Comparison of ENCODE assay signal across 23 cellular contexts in genomic region chr7:94031865-94032264, GRCh38.
DNase-seq lines count a peak whose midpoint lies in the region; ATAC-seq lines count a peak whose summit lies in the region.
"Had no signal": no experiment of that assay in that cellular context is flagged by ENCODE, and none has a peak within 500 bp of the region (broad histone marks: within the 10 kb centered on the region; RNA-seq: fewer than 3 reads in every experiment).

No MANE protein-coding gene starts in this region.

- ATAC-seq in GM18861 (IDR thresholded peaks at IDR 0.05; ENCODE audit: unreplicated experiment) (peak; percentile 48), GM19395 (IDR thresholded peaks at IDR 0.05; ENCODE audit: unreplicated experiment) (peak; percentile 53), HG02798 (IDR thresholded peaks at IDR 0.05; ENCODE audit: poor library complexity, unreplicated experiment) (peak; percentile 56), HG03460 (IDR thresholded peaks at IDR 0.05; ENCODE audit: unreplicated experiment) (peak; percentile 74), GM21576 (IDR thresholded peaks at IDR 0.05; ENCODE audit: unreplicated experiment) (no peak)
- ATAC-seq: Panc1, SK-N-SH treated with all-trans-retinoic acid at 6 μM for 48 hours had no signal

- DNase-seq in NCI-H774 (lab: John Stamatoyannopoulos, UW) = no peak
- no peak for DNase-seq in UCSD-AML1 (lab: John Stamatoyannopoulos, UW; ENCODE audit: unreplicated experiment)
- DNase-seq in midbrain (lab: John Stamatoyannopoulos, UW) = no peak
- DNase-seq: Calu3; CD8-positive, alpha-beta memory T cell; DMS153; GM23248; H9; HFFc6; KBM-7; NCI-H1092; NCI-H1436; NCI-H187 treated with DMSO at 0.1 percent for 48 hours; NCI-H510A; NCI-H748 treated with DMSO at 0.1 percent for 48 hours; NK-92 treated with Interleukin-12 subunit alpha and Interleukin-12 subunit beta, amount 100 ng/mL, for 24 hours had no signal
